Comparison of ENCODE assay signal across 25 cellular contexts in the genomic region with DNA sequence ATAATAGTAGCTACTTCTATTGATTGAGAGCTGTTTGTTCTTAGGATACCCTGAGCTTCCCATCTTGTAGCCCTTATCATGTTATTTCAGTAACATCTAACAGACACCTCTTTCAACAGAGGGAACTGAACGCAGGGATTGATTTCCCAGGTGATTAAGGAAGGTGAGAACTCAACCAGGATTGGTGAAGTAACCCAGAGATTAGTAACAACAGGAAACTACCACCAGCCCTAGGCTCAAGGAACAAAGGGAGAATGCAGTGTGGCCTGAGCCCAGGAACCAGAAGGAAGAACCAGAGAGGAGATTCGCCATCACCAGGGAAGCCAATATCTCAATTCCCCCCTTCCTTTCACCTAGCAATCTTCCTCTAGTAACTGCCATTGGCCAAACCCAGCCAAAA. TPM values are rescaled to one million over a fixed set of nuclear protein-coding genes. Genes with fewer than 3 reads are reported as not detected.
"Had no signal": no experiment of that assay in that cellular context is flagged by ENCODE, and none has a peak within 500 bp of the region (broad histone marks: within the 10 kb centered on the region; RNA-seq: fewer than 3 reads in every experiment).

No MANE protein-coding gene starts in this region.

- H3K27ac ChIP-seq: ascending aorta, colonic mucosa, esophagus squamous epithelium, gastrocnemius medialis, left ventricle myocardium inferior, neutrophil, ovary, psoas muscle, testis, upper lobe of left lung, VCaP had no signal

- H3K27me3 Mint-ChIP-seq: activated CD4-positive, alpha-beta T cell treated with anti-CD3 and anti-CD28 coated beads, Interleukin-2, amount 10 ng/mL, durations not matched to agents 7 days and 5 days; activated CD8-positive, alpha-beta memory T cell treated with anti-CD3 and anti-CD28 coated beads, Interleukin-2, amount 10 ng/mL, durations not matched to agents 7 days and 5 days; activated CD8-positive, alpha-beta T cell treated with anti-CD3 and anti-CD28 coated beads for 36 hours; activated naive CD4-positive, alpha-beta T cell treated with anti-CD3 and anti-CD28 coated beads, Interleukin-2, amount 10 ng/mL, durations not matched to agents 7 days and 5 days had no signal

- H3K4me1 Mint-ChIP-seq: nephron had no signal

- H3K4me1 ChIP-seq: colonic mucosa, psoas muscle, testis had no signal

- H3K4me3 ChIP-seq: ascending aorta, colonic mucosa, esophagus squamous epithelium, gastrocnemius medialis, left ventricle myocardium inferior, ovary, psoas muscle, testis, upper lobe of left lung had no signal

- H3K9me3 Mint-ChIP-seq: activated CD4-positive, alpha-beta T cell treated with anti-CD3 and anti-CD28 coated beads, Interleukin-2, amount 10 ng/mL, durations not matched to agents 7 days and 5 days; activated CD8-positive, alpha-beta T cell treated with anti-CD3 and anti-CD28 coated beads for 36 hours; activated naive CD4-positive, alpha-beta T cell treated with anti-CD3 and anti-CD28 coated beads, Interleukin-2, amount 10 ng/mL, durations not matched to agents 7 days and 5 days; nephron; T-helper 2 cell treated with Interferon-gamma antibody and Interleukin-4, amounts not matched to agents 5 μg/mL and 100 μg/mL, for 36 hours had no signal

- H3K27ac Mint-ChIP-seq: activated CD4-positive, alpha-beta T cell treated with anti-CD3 and anti-CD28 coated beads, Interleukin-2, amount 10 ng/mL, durations not matched to agents 7 days and 5 days; activated CD8-positive, alpha-beta memory T cell treated with anti-CD3 and anti-CD28 coated beads, Interleukin-2, amount 10 ng/mL, durations not matched to agents 7 days and 5 days; activated CD8-positive, alpha-beta T cell treated with anti-CD3 and anti-CD28 coated beads for 36 hours; activated naive CD4-positive, alpha-beta T cell treated with anti-CD3 and anti-CD28 coated beads, Interleukin-2, amount 10 ng/mL, durations not matched to agents 7 days and 5 days; nephron; T-helper 2 cell treated with Interferon-gamma antibody and Interleukin-4, amounts not matched to agents 5 μg/mL and 100 μg/mL, for 36 hours had no signal

- H3K9me3 ChIP-seq: ascending aorta, colonic mucosa, esophagus squamous epithelium, gastrocnemius medialis, left ventricle myocardium inferior, neutrophil, ovary, psoas muscle, testis, upper lobe of left lung had no signal

- H3K36me3 ChIP-seq: colonic mucosa, ovary, upper lobe of left lung had no signal

- ATAC-seq: activated CD8-positive, alpha-beta memory T cell treated with anti-CD3 and anti-CD28 coated beads, Interleukin-2, amount 10 ng/mL, durations not matched to agents 7 days and 5 days; activated CD8-positive, alpha-beta T cell treated with anti-CD3 and anti-CD28 coated beads for 36 hours; gastrocnemius medialis; psoas muscle; right cardiac atrium had no signal

- H3K27me3 ChIP-seq: ascending aorta, colonic mucosa, esophagus squamous epithelium, gastrocnemius medialis, ovary, testis, upper lobe of left lung had no signal

- H3K36me3 Mint-ChIP-seq: activated CD8-positive, alpha-beta memory T cell treated with anti-CD3 and anti-CD28 coated beads, Interleukin-2, amount 10 ng/mL, durations not matched to agents 7 days and 5 days had no signal

- H3K4me3 Mint-ChIP-seq: activated CD4-positive, alpha-beta T cell treated with anti-CD3 and anti-CD28 coated beads, Interleukin-2, amount 10 ng/mL, durations not matched to agents 7 days and 5 days; activated CD8-positive, alpha-beta memory T cell treated with anti-CD3 and anti-CD28 coated beads, Interleukin-2, amount 10 ng/mL, durations not matched to agents 7 days and 5 days; activated CD8-positive, alpha-beta T cell treated with anti-CD3 and anti-CD28 coated beads for 36 hours; activated naive CD4-positive, alpha-beta T cell treated with anti-CD3 and anti-CD28 coated beads, Interleukin-2, amount 10 ng/mL, durations not matched to agents 7 days and 5 days; nephron; T-helper 2 cell treated with Interferon-gamma antibody and Interleukin-4, amounts not matched to agents 5 μg/mL and 100 μg/mL, for 36 hours had no signal

- DNase-seq: activated CD4-positive, alpha-beta T cell treated with anti-CD3 and anti-CD28 coated beads, Interleukin-2, amount 10 ng/mL, durations not matched to agents 7 days and 5 days; activated CD4-positive, CD25-positive, alpha-beta regulatory T cell treated with anti-CD3 and anti-CD28 coated beads, Interleukin-2, amount 50 U/mL, for 72 hours; activated CD8-positive, alpha-beta memory T cell treated with anti-CD3 and anti-CD28 coated beads, Interleukin-2, amount 10 ng/mL, durations not matched to agents 7 days and 5 days; activated CD8-positive, alpha-beta T cell treated with anti-CD3 and anti-CD28 coated beads for 36 hours; activated effector memory CD4-positive, alpha-beta T cell treated with anti-CD3 and anti-CD28 coated beads, Interleukin-2, amount 50 U/mL, for 16 hours; activated naive CD4-positive, alpha-beta T cell treated with anti-CD3 and anti-CD28 coated beads, Interleukin-2, amount 10 ng/mL, durations not matched to agents 7 days and 5 days; activated T-cell treated with anti-CD3 and anti-CD28 coated beads for 4 hours; colonic mucosa; esophagus squamous epithelium; gastrocnemius medialis; hippocampal formation; left ventricle myocardium inferior; ovary; psoas muscle; stimulated activated CD4-positive, alpha-beta T cell treated with anti-CD3 and anti-CD28 coated beads, Interleukin-12 subunit alpha, Interleukin-12 subunit beta, amount 100 ng/mL, for 4 hours; testis; upper lobe of left lung had no signal

RNA-seq across cellular contexts. Expression of a gene that starts 49.6 kb away (rescaled TPM):
- total RNA-seq: ascending aorta, esophagus squamous epithelium, lung microvascular endothelial cell, skeletal muscle tissue had no signal
